ENCODE assay signal across 15 cellular contexts in the genomic region with DNA sequence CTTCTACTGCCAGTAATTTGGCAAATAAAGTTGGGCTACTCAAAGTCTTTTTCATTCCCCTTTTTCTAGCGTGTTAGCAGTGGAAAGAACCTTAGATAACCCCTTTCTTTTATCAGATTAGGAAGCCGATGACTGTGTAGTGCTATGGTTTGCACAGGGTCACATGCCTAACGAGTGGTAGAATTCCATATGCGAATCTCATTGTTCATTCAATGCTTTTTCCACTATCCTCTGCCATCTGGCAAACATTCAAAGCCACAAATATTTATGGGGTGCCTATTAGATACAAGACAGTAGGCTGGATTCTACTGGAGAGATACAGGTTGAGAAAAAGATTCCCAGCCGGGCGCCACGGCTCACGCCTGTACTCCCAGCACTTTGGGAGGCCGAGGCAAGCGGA. TPM values are rescaled to one million over a fixed set of nuclear protein-coding genes. Genes with fewer than 3 reads are reported as not detected.
DNase-seq lines count a peak whose midpoint lies in the region; ATAC-seq, FAIRE-seq and TF ChIP-seq lines count a peak whose summit lies in the region.
"Had no signal": no experiment of that assay in that cellular context is flagged by ENCODE, and none has a peak within 500 bp of the region (broad histone marks: within the 10 kb centered on the region; RNA-seq: fewer than 3 reads in every experiment).

No MANE protein-coding gene starts in this region.

- peaks cover 2% of the 10 kb centered on the region for H3K9me3 Mint-ChIP-seq in activated CD4-positive, alpha-beta memory T cell treated with anti-CD3 and anti-CD28 coated beads, Interleukin-2, amount 10 ng/mL, durations not matched to agents 7 days and 5 days

- H3K36me3 ChIP-seq in BJ (ENCODE audit: control insufficient read depth, insufficient read depth, low read length) (no peaks in the 10 kb centered on the region), keratinocyte (ENCODE audit: control insufficient read depth in 2 of 2, extremely low read depth in 1 of 2, insufficient read depth in 2 of 2, low read length in 2 of 2) (no peaks in the 10 kb centered on the region)
- H3K36me3 ChIP-seq: HAP-1 had no signal

- peak overlapping the region; percentile 49 for H3K4me2 ChIP-seq in keratinocyte (ENCODE audit: control insufficient read depth, extremely low read depth, insufficient read depth, low read depth, low read length)

- H3K4me1 Mint-ChIP-seq in activated CD4-positive, alpha-beta memory T cell treated with anti-CD3 and anti-CD28 coated beads, Interleukin-2, amount 10 ng/mL, durations not matched to agents 7 days and 5 days, result peaks cover 7% of the 10 kb centered on the region

- H3K4me3 Mint-ChIP-seq in activated CD4-positive, alpha-beta memory T cell treated with anti-CD3 and anti-CD28 coated beads, Interleukin-2, amount 10 ng/mL, durations not matched to agents 7 days and 5 days, result no peak overlapping the region
- H3K4me3 Mint-ChIP-seq: B cell, memory B cell had no signal

- FAIRE-seq in keratinocyte (lab: Jason Lieb, UNC), result peak; percentile 69
- FAIRE-seq: G401.6, GM18507 had no signal

- in situ Hi-C loops in astrocyte of the spinal cord (cut with HindIII; ENCODE audit: low sequenced_read_pairs), result no loop called here

- no peaks in the 10 kb centered on the region for H3K9me3 ChIP-seq in keratinocyte (ENCODE audit: control insufficient read depth, low read depth, low read length)
- H3K9me3 ChIP-seq: HAP-1 had no signal

- H2AFZ ChIP-seq in keratinocyte (ENCODE audit: control insufficient read depth, low read length), result no peak overlapping the region

- TF ChIP-seq CTCF in BJ (IDR thresholded peaks at IDR 0.05; ENCODE audit: insufficient read depth, low read depth, low read length) (no peak), astrocyte of the spinal cord (IDR thresholded peaks at IDR 0.05; ENCODE audit: low read depth, low read length) (no peak), keratinocyte (optimal IDR thresholded peaks at IDR 0.05 in 1 of 3, IDR thresholded peaks at IDR 0.05 in 1 of 3, conservative IDR thresholded peaks at IDR 0.05 in 1 of 3; ENCODE audit: extremely low read depth in 1 of 3, insufficient read depth in 2 of 3, low read length in 3 of 3) (no peak)

- H3K36me3 Mint-ChIP-seq in activated CD4-positive, alpha-beta memory T cell treated with anti-CD3 and anti-CD28 coated beads, Interleukin-2, amount 10 ng/mL, durations not matched to agents 7 days and 5 days (ENCODE audit: low read depth), result peaks cover 3% of the 10 kb centered on the region

- no peak overlapping the region for H3K27ac ChIP-seq in keratinocyte (ENCODE audit: control insufficient read depth, insufficient read depth, low read length)

- no peak overlapping the region for H3K27ac Mint-ChIP-seq in activated CD4-positive, alpha-beta memory T cell treated with anti-CD3 and anti-CD28 coated beads, Interleukin-2, amount 10 ng/mL, durations not matched to agents 7 days and 5 days
- H3K27ac Mint-ChIP-seq: B cell, memory B cell had no signal

- POLR2A ChIA-PET in BJ (lab: Charles Lee), result no interaction called here
- POLR2A ChIA-PET in activated CD4-positive, alpha-beta memory T cell treated with anti-CD3 and anti-CD28 coated beads, Interleukin-2, amount 10 ng/mL, durations not matched to agents 7 days and 5 days (lab: Charles Lee), result no interaction called here

- H3K9ac ChIP-seq in keratinocyte (ENCODE audit: control insufficient read depth, extremely low read depth, insufficient read depth, low read length), result no peak overlapping the region

- dilution Hi-C loops in keratinocyte (cut with MboI; ENCODE audit: extremely low pct_ligation_motif_present, low sequenced_read_pairs), result no loop called here

- peaks cover 29% of the 10 kb centered on the region for H3K27me3 Mint-ChIP-seq in activated CD4-positive, alpha-beta memory T cell treated with anti-CD3 and anti-CD28 coated beads, Interleukin-2, amount 10 ng/mL, durations not matched to agents 7 days and 5 days

- H4K20me1 ChIP-seq in keratinocyte (ENCODE audit: control insufficient read depth, extremely low read depth, insufficient read depth, low read length), result no peaks in the 10 kb centered on the region

- peaks cover 36% of the 10 kb centered on the region for H3K4me1 ChIP-seq in keratinocyte (ENCODE audit: control insufficient read depth, extremely low read depth, insufficient read depth, low read length)

- no peak for ATAC-seq in GM21515 (IDR thresholded peaks at IDR 0.05; ENCODE audit: unreplicated experiment)
- ATAC-seq in HG03469 (IDR thresholded peaks at IDR 0.05; ENCODE audit: unreplicated experiment), result no peak
- ATAC-seq: Right ventricle myocardium inferior had no signal

- H3K4me3 ChIP-seq in BJ (ENCODE audit: low read depth, low read length) (no peak overlapping the region), astrocyte of the spinal cord (ENCODE audit: low read depth, low read length) (no peak overlapping the region), keratinocyte (ENCODE audit: control insufficient read depth in 2 of 3, extremely low read depth in 1 of 3, insufficient read depth in 2 of 3, low read depth in 1 of 3, low read length in 3 of 3) (no peak overlapping the region)
- H3K4me3 ChIP-seq: HAP-1 had no signal

- H3K79me2 ChIP-seq in keratinocyte (ENCODE audit: control insufficient read depth, insufficient read depth, low read length), result no peaks in the 10 kb centered on the region

- DNase-seq in BJ (ENCODE audit: low read depth) (peak; percentile 79), M059J (ENCODE audit: low read depth) (peak; percentile 98), astrocyte of the spinal cord (ENCODE audit: low read depth, low spot score) (peak; percentile 49), keratinocyte (ENCODE audit: low read depth, low spot score) (no peak), germinal center (ENCODE audit: low spot score) (no peak)
- no peak for DNase-seq in activated CD4-positive, alpha-beta memory T cell treated with anti-CD3 and anti-CD28 coated beads, Interleukin-2, amount 10 ng/mL, durations not matched to agents 7 days and 5 days
- DNase-seq: NCI-H526 treated with DMSO at 0.1 percent for 48 hours had no signal

- CTCF ChIA-PET in BJ (lab: Yijun Ruan, JAX), result interaction anchor here (2.3 kb wide), 1 partner anchor 69 kb away, joined by 6 read pairs; no protein-coding TSS in a partner anchor
- CTCF ChIA-PET in activated CD4-positive, alpha-beta memory T cell treated with anti-CD3 and anti-CD28 coated beads, Interleukin-2, amount 10 ng/mL, durations not matched to agents 7 days and 5 days (lab: Charles Lee), result no interaction called here

- H3K9me1 ChIP-seq in keratinocyte (ENCODE audit: control insufficient read depth, extremely low read depth, insufficient read depth, low read length), result no peaks in the 10 kb centered on the region

- H3K27me3 ChIP-seq in BJ (ENCODE audit: control insufficient read depth, insufficient read depth, low read length) (no peaks in the 10 kb centered on the region), keratinocyte (ENCODE audit: control insufficient read depth, extremely low read depth, insufficient read depth, low read length) (no peaks in the 10 kb centered on the region)

RNA-seq across cellular contexts. Expression of gene IER5, which starts 14.9 kb away (rescaled TPM):
- polyA plus RNA-seq in BJ (2011; rRNA removed) (16.0 and 16.9 TPM in 2 replicates), keratinocyte (18.1 to 22.5 TPM (median 20.0 TPM) in 3 replicates)
- 16.3 and 22.8 TPM in 2 replicates for polyA minus RNA-seq in BJ (2011; rRNA and poly(A)+ RNA removed)
- total RNA-seq in M059J (2014; rRNA removed; shearing (Covaris generic)), result 25.6 and 28.0 TPM in 2 replicates
- 27.9 TPM for polyA plus RNA-seq in keratinocyte (2011; ENCODE audit: low read depth)
- 8.6 and 9.8 TPM in 2 replicates for polyA plus RNA-seq in keratinocyte (2011; cell fraction: cytosol; rRNA removed)
- 32.8 and 33.5 TPM in 2 replicates for polyA plus RNA-seq in keratinocyte (2011; cell fraction: nucleus; rRNA removed)
- polyA plus RNA-seq in keratinocyte (2012; ENCODE audit: low replicate concordance), result 23.4 and 50.4 TPM in 2 replicates
- 11.6 to 12.8 TPM (median 12.6 TPM) in 3 replicates for polyA minus RNA-seq in keratinocyte
- polyA minus RNA-seq in keratinocyte (2011; cell fraction: cytosol; rRNA and poly(A)+ RNA removed), result 27.2 TPM
- 23.8 and 28.0 TPM in 2 replicates for polyA minus RNA-seq in keratinocyte (2011; cell fraction: nucleus; rRNA and poly(A)+ RNA removed)
- total RNA-seq in activated CD4-positive, alpha-beta memory T cell treated with anti-CD3 and anti-CD28 coated beads, Interleukin-2, amount 10 ng/mL, durations not matched to agents 7 days and 5 days, result 10 to 100 TPM; 41.6 to 43.9 TPM

RNA-seq across cellular contexts. Expression of gene MR1, which starts 39.9 kb away (rescaled TPM):
- polyA plus RNA-seq in BJ (2011; rRNA removed) (25.0 and 36.2 TPM in 2 replicates), keratinocyte (24.0 to 51.5 TPM (median 32.3 TPM) in 3 replicates)
- polyA minus RNA-seq in BJ (2011; rRNA and poly(A)+ RNA removed), result 10.3 and 15.8 TPM in 2 replicates
- total RNA-seq in M059J (2014; rRNA removed; shearing (Covaris generic)), result 42.5 and 47.5 TPM in 2 replicates
- 9.9 TPM for polyA plus RNA-seq in keratinocyte (2011; ENCODE audit: low read depth)
- 14.8 and 24.6 TPM in 2 replicates for polyA plus RNA-seq in keratinocyte (2011; cell fraction: cytosol; rRNA removed)
- polyA plus RNA-seq in keratinocyte (2011; cell fraction: nucleus; rRNA removed), result 63.0 and 68.6 TPM in 2 replicates
- 16.5 and 17.2 TPM in 2 replicates for polyA plus RNA-seq in keratinocyte (2012; ENCODE audit: low replicate concordance)
- polyA minus RNA-seq in keratinocyte, result 9.3 to 26.3 TPM (median 23.3 TPM) in 3 replicates
- polyA minus RNA-seq in keratinocyte (2011; cell fraction: cytosol; rRNA and poly(A)+ RNA removed), result 10.9 TPM
- polyA minus RNA-seq in keratinocyte (2011; cell fraction: nucleus; rRNA and poly(A)+ RNA removed), result 54.3 and 63.7 TPM in 2 replicates
- total RNA-seq in activated CD4-positive, alpha-beta memory T cell treated with anti-CD3 and anti-CD28 coated beads, Interleukin-2, amount 10 ng/mL, durations not matched to agents 7 days and 5 days, result 10 to 100 TPM; 36.4 to 36.5 TPM

RNA-seq across cellular contexts. Expression of gene STX6, which starts 51.0 kb away (rescaled TPM):
- polyA plus RNA-seq in BJ (2011; rRNA removed), result 21.6 and 24.8 TPM in 2 replicates
- polyA minus RNA-seq in BJ (2011; rRNA and poly(A)+ RNA removed), result 19.9 and 27.5 TPM in 2 replicates
- total RNA-seq in M059J (2014; rRNA removed; shearing (Covaris generic)), result 23.7 and 30.9 TPM in 2 replicates
- polyA plus RNA-seq in keratinocyte, result 27.8 to 34.5 TPM (median 30.7 TPM) in 3 replicates
- 14.1 TPM for polyA plus RNA-seq in keratinocyte (2011; ENCODE audit: low read depth)
- 23.2 and 30.9 TPM in 2 replicates for polyA plus RNA-seq in keratinocyte (2011; cell fraction: cytosol; rRNA removed)
- 26.3 and 29.6 TPM in 2 replicates for polyA plus RNA-seq in keratinocyte (2011; cell fraction: nucleus; rRNA removed)
- polyA plus RNA-seq in keratinocyte (2012; ENCODE audit: low replicate concordance), result 22.2 and 31.6 TPM in 2 replicates
- polyA minus RNA-seq in keratinocyte, result 34.9 to 44.6 TPM (median 41.4 TPM) in 3 replicates
- polyA minus RNA-seq in keratinocyte (2011; cell fraction: cytosol; rRNA and poly(A)+ RNA removed), result 30.3 TPM
- polyA minus RNA-seq in keratinocyte (2011; cell fraction: nucleus; rRNA and poly(A)+ RNA removed), result 22.2 and 36.7 TPM in 2 replicates
- total RNA-seq in activated CD4-positive, alpha-beta memory T cell treated with anti-CD3 and anti-CD28 coated beads, Interleukin-2, amount 10 ng/mL, durations not matched to agents 7 days and 5 days, result 10 to 100 TPM; 20.6 to 21.0 TPM

Comparison
In these comparisons a context has a peak if more than half of its experiments do, and no peak if none do; other contexts are left out.
1. DNase-seq: peak in BJ (single experiment), M059J (single experiment) and astrocyte of the spinal cord (single experiment); none in keratinocyte (single experiment), activated CD4-positive, alpha-beta memory T cell treated with anti-CD3 and anti-CD28 coated beads, Interleukin-2, amount 10 ng/mL, durations not matched to agents 7 days and 5 days (single experiment) and germinal center (single experiment).